Comparison of ENCODE assay signal across 11 cellular contexts in genomic region chr1:229479660-229480399, GRCh38. TPM values are rescaled to one million over a fixed set of nuclear protein-coding genes. Genes with fewer than 3 reads are reported as not detected.
DNase-seq lines count a peak whose midpoint lies in the region; ATAC-seq, FAIRE-seq and TF ChIP-seq lines count a peak whose summit lies in the region.
"Had no signal": no experiment of that assay in that cellular context is flagged by ENCODE, and none has a peak within 500 bp of the region (broad histone marks: within the 10 kb centered on the region; RNA-seq: fewer than 3 reads in every experiment).

No MANE protein-coding gene starts in this region.

- TF ChIP-seq CTCF in GM12878 (IDR thresholded peaks at IDR 0.05 in 2 of 3, conservative IDR thresholded peaks at IDR 0.05 in 1 of 3; ENCODE audit: control insufficient read depth in 2 of 3, extremely low read depth in 1 of 3, insufficient read depth in 1 of 3, low read depth in 3 of 3, low read length in 3 of 3): no peak

- intact Hi-C loops in GM12878 (cut with micrococcal nuclease; ENCODE audit: unreplicated experiment): loop anchor here (2.0 kb wide), 2 partner anchors 39 to 137 kb away; partner anchors contain the start of gene CCSAP

- peak overlapping the region; percentile 3 for H2AFZ ChIP-seq in GM12878 (ENCODE audit: control insufficient read depth, low read depth, low read length)

- CTCF ChIA-PET in GM12878 (lab: Yijun Ruan, JAX): interaction anchor here (0.6 to 7.0 kb wide), 12 partner anchors 10 to 222 kb away, joined by 3 to 214 read pairs (median 6); partner anchors contain the start of gene NUP133

- in situ Hi-C loops in GM12878 (cut with MboI) (loop anchor here (5.0 kb wide), 1 partner anchor 223 kb away; no protein-coding TSS in a partner anchor), HAP-1 (cut with MboI; ENCODE audit: low sequenced_read_pairs) (loop anchor here (10.0 kb wide), 1 partner anchor 225 kb away; no protein-coding TSS in a partner anchor)

- peak overlapping the region; percentile 45; the same call in 1 of the 2 replicates for H3K9ac ChIP-seq in GM12878 (ENCODE audit: control insufficient read depth, insufficient read depth, low read length)
- H3K9ac ChIP-seq: KMS-11 had no signal

- no peak for TF ChIP-seq RAD21 in GM12878 (IDR thresholded peaks at IDR 0.05; ENCODE audit: insufficient read depth, low read depth, low read length)

- H3K9me3 ChIP-seq in GM12878 (replicated peaks; ENCODE audit: control insufficient read depth, insufficient read depth, low read length) (no peaks in the 10 kb centered on the region), HAP-1 (no peaks in the 10 kb centered on the region)

- H3K36me3 ChIP-seq in GM12878 (ENCODE audit: control insufficient read depth in 2 of 2, insufficient read depth in 2 of 2, low read length in 1 of 2) (peaks cover 6 to 8% of the 10 kb centered on the region in 2 experiments), HAP-1 (replicated peaks) (peaks cover 60% of the 10 kb centered on the region)

- TF ChIP-seq POLR2A in GM12891 (IDR thresholded peaks at IDR 0.05; ENCODE audit: low read depth, low read length): 0 out of 2 replicates have a peak, but pooled peaks have one; percentile 53
- TF ChIP-seq POLR2A in GM12878 (IDR thresholded peaks at IDR 0.05; ENCODE audit: low read depth, low read length): no peak

- SMC1A ChIA-PET in GM12878 (lab: Charles Lee; ENCODE audit: uncharacterized antibody, unreplicated experiment): interaction anchor here (0.7 to 5.4 kb wide), 14 partner anchors 12 to 243 kb away, joined by 3 to 121 read pairs (median 4); partner anchors contain the start of gene NUP133

- ATAC-seq in GM19468 (IDR thresholded peaks at IDR 0.05; ENCODE audit: extremely low read depth, unreplicated experiment): peak; percentile 20
- peak; percentile 72 for ATAC-seq in HG03139 (IDR thresholded peaks at IDR 0.05; ENCODE audit: unreplicated experiment)
- ATAC-seq in GM12878: peak; percentile 82

- BruUV-seq in GM12878 (replicated peaks; lab: Mats Ljungman, UMichigan): TSS peak; percentile 32

- RAD21 ChIA-PET in GM12878 (lab: Charles Lee; ENCODE audit: unreplicated experiment): interaction anchor here (0.6 to 6.5 kb wide), 8 partner anchors 14 to 225 kb away, joined by 3 to 77 read pairs (median 3); partner anchors contain the start of gene ABCB10

- peak overlapping the region; percentile 46 for H3K4me2 ChIP-seq in GM12878 (ENCODE audit: control insufficient read depth, insufficient read depth)
- H3K4me2 ChIP-seq: KMS-11 had no signal

- no peaks in the 10 kb centered on the region for H4K20me1 ChIP-seq in GM12878 (ENCODE audit: control insufficient read depth, insufficient read depth)

- peak overlapping the region; percentile 65 for H3K27ac ChIP-seq in GM12878 (ENCODE audit: control insufficient read depth, insufficient read depth)
- H3K27ac ChIP-seq: KMS-11 had no signal

- WGBS in GM12878 (ENCODE audit: insufficient coverage, insufficient replicate concordance, low lambda C conversion rate, missing lambda C conversion rate): 23% methylated on average over 10 of the region's 10 CpGs

- H3K79me2 ChIP-seq in GM12878 (ENCODE audit: control insufficient read depth, insufficient read depth, low read length): no peaks in the 10 kb centered on the region; the same call in 1 of the 2 replicates

- POLR2A ChIA-PET in GM12878 (lab: Charles Lee): interaction anchor here (0.6 to 2.1 kb wide), 7 partner anchors 29 to 953 kb away, joined by 3 to 7 read pairs (median 4); partner anchors contain the start of genes ABCB10 and CCSAP

- peaks cover 31% of the 10 kb centered on the region for H3K4me1 ChIP-seq in GM12878 (ENCODE audit: control insufficient read depth, insufficient read depth, low read length)
- H3K4me1 ChIP-seq in HAP-1: peaks cover 1% of the 10 kb centered on the region

- DNase-seq in GM12891 (ENCODE audit: insufficient read length, low spot score): no peak
- peak; percentile 58 for DNase-seq in GM12878 (ENCODE audit: low read depth, low spot score)
- DNase-seq in NCI-H1694 treated with DMSO at 0.1 percent for 48 hours (lab: John Stamatoyannopoulos, UW): no peak
- DNase-seq in Ammon's horn (ENCODE audit: low spot score): no peak
- DNase-seq in activated naive CD4-positive, alpha-beta T cell (lab: John Stamatoyannopoulos, UW): no peak
- DNase-seq in HAP-1 (ENCODE audit: low spot score in 2 of 2): no peak
- DNase-seq: DMS79, right cardiac atrium had no signal

- TF ChIP-seq EP300 in GM12878 (IDR thresholded peaks at IDR 0.05; ENCODE audit: borderline replicate concordance in 1 of 2, control insufficient read depth in 1 of 2, low read depth in 2 of 2, low read length in 2 of 2): no peak

- H3K4me3 ChIP-seq in GM12878 (no peak overlapping the region; the same call in 1 of the 2 replicates), HAP-1 (no peak overlapping the region)

- H3K27me3 ChIP-seq in GM12878 (replicated peaks in 1 of 2; ENCODE audit: control insufficient read depth in 2 of 2, insufficient read depth in 2 of 2, low read length in 1 of 2): no peaks in the 10 kb centered on the region
- H3K27me3 ChIP-seq in HAP-1 (ENCODE audit: low read depth): no peaks in the 10 kb centered on the region

- FAIRE-seq in GM12891 (lab: Jason Lieb, UNC) (peak; percentile 92), GM12878 (lab: Jason Lieb, UNC) (peak; percentile 56)

TF ChIP-seq in GM12891, 5 proteins besides CTCF, POLR2A, EP300 and RAD21:
- TF ChIP-seq PAX5 (IDR thresholded peaks at IDR 0.05; ENCODE audit: insufficient read depth, low read length, severe bottlenecking) (peak; percentile 85), POLR2AphosphoS5 (IDR thresholded peaks at IDR 0.05; ENCODE audit: low read depth, low read length) (peak; percentile 25; the same call in 1 of the 2 replicates), POU2F2 (IDR thresholded peaks at IDR 0.05; ENCODE audit: low read depth, low read length) (no peak), TAF1 (IDR thresholded peaks at IDR 0.05; ENCODE audit: low read depth, low read length) (peak; percentile 44; the same call in 1 of the 2 replicates), SPI1 (IDR thresholded peaks at IDR 0.05; ENCODE audit: low read depth, low read length) (peak; percentile 62)

TF ChIP-seq in GM12878, 131 proteins besides CTCF, POLR2A, EP300 and RAD21 (continues in another document):
- TF ChIP-seq NR2C1 (IDR thresholded peaks at IDR 0.05) (peak; percentile 72), MYC (IDR thresholded peaks at IDR 0.05; ENCODE audit: insufficient read depth, insufficient read length, insufficient replicate concordance, low read length, severe bottlenecking) (no peak), SPI1 (IDR thresholded peaks at IDR 0.05; ENCODE audit: borderline replicate concordance, insufficient read depth, low read depth, low read length) (peak; percentile 59; the same call in 1 of the 2 replicates), EGR1 (IDR thresholded peaks at IDR 0.05; ENCODE audit: borderline replicate concordance in 1 of 2, low read depth in 2 of 2, low read length in 2 of 2) (no peak), ATF7 (IDR thresholded peaks at IDR 0.05; ENCODE audit: low read depth) (0 out of 2 replicates have a peak, but pooled peaks have one; percentile 16), MTA3 (IDR thresholded peaks at IDR 0.05; ENCODE audit: borderline replicate concordance, low read length) (0 out of 2 replicates have a peak, but pooled peaks have one; percentile 21), ZNF274 (IDR thresholded peaks at IDR 0.05; ENCODE audit: insufficient read depth, insufficient read length) (no peak)

RNA-seq across cellular contexts. Expression of gene NUP133, which starts 28.3 kb away (rescaled TPM):
- 13.2 TPM for polyA plus RNA-seq in GM12891 (2012; ENCODE audit: low read depth, missing spikeins)
- total RNA-seq in GM12878 (2013; cell fraction: nucleolus; rRNA removed): 56.9 and 60.2 TPM in 2 replicates
- total RNA-seq in GM12878 (2014; rRNA removed): 32.1 and 33.4 TPM in 2 replicates
- 33.1 and 36.4 TPM in 2 replicates for total RNA-seq in GM12878 (2014; rRNA removed; fragmentation: Illumina TruSeq; extraction: Trizol)
- total RNA-seq in GM12878 (2021): 45.4 and 46.0 TPM in 2 replicates
- polyA plus RNA-seq in GM12878 (2011; ENCODE audit: low read depth): 8.3 TPM
- polyA plus RNA-seq in GM12878 (2011; rRNA removed): 24.2 and 26.9 TPM in 2 replicates
- polyA plus RNA-seq in GM12878 (2011; cell fraction: cytosol; rRNA removed): 12.1 and 15.0 TPM in 2 replicates
- polyA plus RNA-seq in GM12878 (2011; cell fraction: nucleus; rRNA removed): 28.2 and 37.9 TPM in 2 replicates
- polyA plus RNA-seq in GM12878 (2012): 12.0 and 16.2 TPM in 2 replicates
- 24.1 and 35.4 TPM in 2 replicates for polyA plus RNA-seq in GM12878 (2014; fragmentation: Illumina TruSeq; extraction: Trizol)
- polyA plus RNA-seq in GM12878 (2014; fragmentation: Nextera tagmentation; extraction: Ambion mirVana): 10 to 100 TPM; 10.9 to 24.3 TPM
- polyA plus RNA-seq in GM12878 (2014; rRNA removed): 26.7 and 31.6 TPM in 2 replicates
- polyA plus RNA-seq in GM12878 (2016; fragmentation: Nextera tagmentation; extraction: Ambion mirVana): 10 to 100 TPM; 26.9 to 34.5 TPM
- polyA minus RNA-seq in GM12878 (2011; rRNA and poly(A)+ RNA removed): 29.1 and 41.2 TPM in 2 replicates
- 13.3 and 15.5 TPM in 2 replicates for polyA minus RNA-seq in GM12878 (2011; cell fraction: cytosol; rRNA and poly(A)+ RNA removed)
- 19.6 and 22.8 TPM in 2 replicates for polyA minus RNA-seq in GM12878 (2011; cell fraction: nucleus; rRNA and poly(A)+ RNA removed)

RNA-seq across cellular contexts. Expression of gene ACTA1, which starts 45.9 kb away (rescaled TPM):
- polyA plus RNA-seq in GM12891 (2012; ENCODE audit: low read depth, missing spikeins): 0.08 TPM
- total RNA-seq in GM12878 (2013; cell fraction: nucleolus; rRNA removed): not detected in 2 replicates
- total RNA-seq in GM12878 (2014; rRNA removed) (not detected in 2 replicates), GM12878 (2014; rRNA removed; fragmentation: Illumina TruSeq; extraction: Trizol) (not detected in 2 replicates), GM12878 (2021) (not detected in 2 replicates)
- polyA plus RNA-seq in GM12878 (2011; ENCODE audit: low read depth): not detected
- polyA plus RNA-seq in GM12878 (2011; rRNA removed) (0.05 TPM in 1 of 2 replicates, not detected in the other), GM12878 (2014; fragmentation: Illumina TruSeq; extraction: Trizol) (not detected in 2 replicates), GM12878 (2014; fragmentation: Nextera tagmentation; extraction: Ambion mirVana) (not detected), GM12878 (2014; rRNA removed) (0.35 TPM in 1 of 2 replicates, not detected in the other), GM12878 (2016; fragmentation: Nextera tagmentation; extraction: Ambion mirVana) (under 1 TPM in 1 of 2 experiments, not detected in 1; 0.12 TPM)
- polyA plus RNA-seq in GM12878 (2011; cell fraction: cytosol; rRNA removed): 0.10 and 0.12 TPM in 2 replicates
- 0.36 and 0.80 TPM in 2 replicates for polyA plus RNA-seq in GM12878 (2011; cell fraction: nucleus; rRNA removed)
- polyA plus RNA-seq in GM12878 (2012): not detected in 2 replicates
- 0.15 TPM in 1 of 2 replicates, not detected in the other for polyA minus RNA-seq in GM12878 (2011; rRNA and poly(A)+ RNA removed)
- polyA minus RNA-seq in GM12878 (2011; cell fraction: cytosol; rRNA and poly(A)+ RNA removed): not detected in 2 replicates
- polyA minus RNA-seq in GM12878 (2011; cell fraction: nucleus; rRNA and poly(A)+ RNA removed): not detected in 2 replicates

Comparison
In these comparisons a context has a peak if more than half of its experiments do, and no peak if none do; other contexts are left out.
1. ATAC-seq: peak in every context shown above with its lines; median percentile 82 in GM12878; 72 in HG03139; 20 in GM19468.